ENCODE assay signal across 1 cellular context in the genomic region with DNA sequence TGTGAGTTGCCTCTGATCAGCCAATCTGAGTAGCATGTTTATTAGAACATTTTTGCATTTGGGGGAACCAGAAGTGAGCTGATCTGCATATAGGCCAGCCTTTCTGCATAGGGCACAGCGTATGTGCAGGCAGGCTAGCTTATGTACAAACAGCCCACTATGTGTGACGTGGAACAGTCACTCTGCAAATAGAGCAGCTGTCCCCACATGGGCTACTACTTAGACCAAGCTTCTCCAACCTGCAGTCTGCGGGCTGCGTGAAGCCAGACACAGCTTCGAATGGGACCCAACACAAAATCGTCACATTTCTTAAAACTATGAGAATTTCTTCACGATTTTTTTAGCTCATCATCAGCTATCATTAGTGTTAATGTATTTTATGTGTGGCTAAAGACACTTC.
TF ChIP-seq lines count a peak whose summit lies in the region.

No MANE protein-coding gene starts in this region.

TF ChIP-seq in GM23338, 12 proteins besides CTCF, POLR2A, EP300 and RAD21 (continued from another document):
- TF ChIP-seq, protein P1, sequence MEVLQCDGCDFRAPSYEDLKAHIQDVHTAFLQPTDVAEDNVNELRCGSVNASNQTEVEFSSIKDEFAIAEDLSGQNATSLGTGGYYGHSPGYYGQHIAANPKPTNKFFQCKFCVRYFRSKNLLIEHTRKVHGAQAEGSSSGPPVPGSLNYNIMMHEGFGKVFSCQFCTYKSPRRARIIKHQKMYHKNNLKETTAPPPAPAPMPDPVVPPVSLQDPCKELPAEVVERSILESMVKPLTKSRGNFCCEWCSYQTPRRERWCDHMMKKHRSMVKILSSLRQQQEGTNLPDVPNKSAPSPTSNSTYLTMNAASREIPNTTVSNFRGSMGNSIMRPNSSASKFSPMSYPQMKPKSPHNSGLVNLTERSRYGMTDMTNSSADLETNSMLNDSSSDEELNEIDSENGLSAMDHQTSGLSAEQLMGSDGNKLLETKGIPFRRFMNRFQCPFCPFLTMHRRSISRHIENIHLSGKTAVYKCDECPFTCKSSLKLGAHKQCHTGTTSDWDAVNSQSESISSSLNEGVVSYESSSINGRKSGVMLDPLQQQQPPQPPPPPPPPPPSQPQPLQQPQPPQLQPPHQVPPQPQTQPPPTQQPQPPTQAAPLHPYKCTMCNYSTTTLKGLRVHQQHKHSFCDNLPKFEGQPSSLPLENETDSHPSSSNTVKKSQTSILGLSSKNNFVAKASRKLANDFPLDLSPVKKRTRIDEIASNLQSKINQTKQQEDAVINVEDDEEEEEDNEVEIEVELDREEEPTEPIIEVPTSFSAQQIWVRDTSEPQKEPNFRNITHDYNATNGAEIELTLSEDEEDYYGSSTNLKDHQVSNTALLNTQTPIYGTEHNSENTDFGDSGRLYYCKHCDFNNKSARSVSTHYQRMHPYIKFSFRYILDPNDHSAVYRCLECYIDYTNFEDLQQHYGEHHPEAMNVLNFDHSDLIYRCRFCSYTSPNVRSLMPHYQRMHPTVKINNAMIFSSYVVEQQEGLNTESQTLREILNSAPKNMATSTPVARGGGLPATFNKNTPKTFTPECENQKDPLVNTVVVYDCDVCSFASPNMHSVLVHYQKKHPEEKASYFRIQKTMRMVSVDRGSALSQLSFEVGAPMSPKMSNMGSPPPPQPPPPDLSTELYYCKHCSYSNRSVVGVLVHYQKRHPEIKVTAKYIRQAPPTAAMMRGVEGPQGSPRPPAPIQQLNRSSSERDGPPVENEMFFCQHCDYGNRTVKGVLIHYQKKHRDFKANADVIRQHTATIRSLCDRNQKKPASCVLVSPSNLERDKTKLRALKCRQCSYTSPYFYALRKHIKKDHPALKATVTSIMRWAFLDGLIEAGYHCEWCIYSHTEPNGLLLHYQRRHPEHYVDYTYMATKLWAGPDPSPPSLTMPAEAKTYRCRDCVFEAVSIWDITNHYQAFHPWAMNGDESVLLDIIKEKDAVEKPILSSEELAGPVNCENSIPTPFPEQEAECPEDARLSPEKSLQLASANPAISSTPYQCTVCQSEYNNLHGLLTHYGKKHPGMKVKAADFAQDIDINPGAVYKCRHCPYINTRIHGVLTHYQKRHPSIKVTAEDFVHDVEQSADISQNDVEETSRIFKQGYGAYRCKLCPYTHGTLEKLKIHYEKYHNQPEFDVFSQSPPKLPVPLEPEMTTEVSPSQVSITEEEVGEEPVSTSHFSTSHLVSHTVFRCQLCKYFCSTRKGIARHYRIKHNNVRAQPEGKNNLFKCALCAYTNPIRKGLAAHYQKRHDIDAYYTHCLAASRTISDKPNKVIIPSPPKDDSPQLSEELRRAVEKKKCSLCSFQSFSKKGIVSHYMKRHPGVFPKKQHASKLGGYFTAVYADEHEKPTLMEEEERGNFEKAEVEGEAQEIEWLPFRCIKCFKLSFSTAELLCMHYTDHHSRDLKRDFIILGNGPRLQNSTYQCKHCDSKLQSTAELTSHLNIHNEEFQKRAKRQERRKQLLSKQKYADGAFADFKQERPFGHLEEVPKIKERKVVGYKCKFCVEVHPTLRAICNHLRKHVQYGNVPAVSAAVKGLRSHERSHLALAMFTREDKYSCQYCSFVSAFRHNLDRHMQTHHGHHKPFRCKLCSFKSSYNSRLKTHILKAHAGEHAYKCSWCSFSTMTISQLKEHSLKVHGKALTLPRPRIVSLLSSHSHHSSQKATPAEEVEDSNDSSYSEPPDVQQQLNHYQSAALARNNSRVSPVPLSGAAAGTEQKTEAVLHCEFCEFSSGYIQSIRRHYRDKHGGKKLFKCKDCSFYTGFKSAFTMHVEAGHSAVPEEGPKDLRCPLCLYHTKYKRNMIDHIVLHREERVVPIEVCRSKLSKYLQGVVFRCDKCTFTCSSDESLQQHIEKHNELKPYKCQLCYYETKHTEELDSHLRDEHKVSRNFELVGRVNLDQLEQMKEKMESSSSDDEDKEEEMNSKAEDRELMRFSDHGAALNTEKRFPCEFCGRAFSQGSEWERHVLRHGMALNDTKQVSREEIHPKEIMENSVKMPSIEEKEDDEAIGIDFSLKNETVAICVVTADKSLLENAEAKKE (CRISPR knock-in tag; IDR thresholded peaks at IDR 0.05): no peak
- TF ChIP-seq, protein P2, sequence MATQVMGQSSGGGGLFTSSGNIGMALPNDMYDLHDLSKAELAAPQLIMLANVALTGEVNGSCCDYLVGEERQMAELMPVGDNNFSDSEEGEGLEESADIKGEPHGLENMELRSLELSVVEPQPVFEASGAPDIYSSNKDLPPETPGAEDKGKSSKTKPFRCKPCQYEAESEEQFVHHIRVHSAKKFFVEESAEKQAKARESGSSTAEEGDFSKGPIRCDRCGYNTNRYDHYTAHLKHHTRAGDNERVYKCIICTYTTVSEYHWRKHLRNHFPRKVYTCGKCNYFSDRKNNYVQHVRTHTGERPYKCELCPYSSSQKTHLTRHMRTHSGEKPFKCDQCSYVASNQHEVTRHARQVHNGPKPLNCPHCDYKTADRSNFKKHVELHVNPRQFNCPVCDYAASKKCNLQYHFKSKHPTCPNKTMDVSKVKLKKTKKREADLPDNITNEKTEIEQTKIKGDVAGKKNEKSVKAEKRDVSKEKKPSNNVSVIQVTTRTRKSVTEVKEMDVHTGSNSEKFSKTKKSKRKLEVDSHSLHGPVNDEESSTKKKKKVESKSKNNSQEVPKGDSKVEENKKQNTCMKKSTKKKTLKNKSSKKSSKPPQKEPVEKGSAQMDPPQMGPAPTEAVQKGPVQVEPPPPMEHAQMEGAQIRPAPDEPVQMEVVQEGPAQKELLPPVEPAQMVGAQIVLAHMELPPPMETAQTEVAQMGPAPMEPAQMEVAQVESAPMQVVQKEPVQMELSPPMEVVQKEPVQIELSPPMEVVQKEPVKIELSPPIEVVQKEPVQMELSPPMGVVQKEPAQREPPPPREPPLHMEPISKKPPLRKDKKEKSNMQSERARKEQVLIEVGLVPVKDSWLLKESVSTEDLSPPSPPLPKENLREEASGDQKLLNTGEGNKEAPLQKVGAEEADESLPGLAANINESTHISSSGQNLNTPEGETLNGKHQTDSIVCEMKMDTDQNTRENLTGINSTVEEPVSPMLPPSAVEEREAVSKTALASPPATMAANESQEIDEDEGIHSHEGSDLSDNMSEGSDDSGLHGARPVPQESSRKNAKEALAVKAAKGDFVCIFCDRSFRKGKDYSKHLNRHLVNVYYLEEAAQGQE (IDR thresholded peaks at IDR 0.05; ENCODE audit: unreplicated experiment): no peak
- TF ChIP-seq, protein P3, sequence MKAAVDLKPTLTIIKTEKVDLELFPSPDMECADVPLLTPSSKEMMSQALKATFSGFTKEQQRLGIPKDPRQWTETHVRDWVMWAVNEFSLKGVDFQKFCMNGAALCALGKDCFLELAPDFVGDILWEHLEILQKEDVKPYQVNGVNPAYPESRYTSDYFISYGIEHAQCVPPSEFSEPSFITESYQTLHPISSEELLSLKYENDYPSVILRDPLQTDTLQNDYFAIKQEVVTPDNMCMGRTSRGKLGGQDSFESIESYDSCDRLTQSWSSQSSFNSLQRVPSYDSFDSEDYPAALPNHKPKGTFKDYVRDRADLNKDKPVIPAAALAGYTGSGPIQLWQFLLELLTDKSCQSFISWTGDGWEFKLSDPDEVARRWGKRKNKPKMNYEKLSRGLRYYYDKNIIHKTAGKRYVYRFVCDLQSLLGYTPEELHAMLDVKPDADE (IDR thresholded peaks at IDR 0.05): no peak
- TF ChIP-seq POLR2AphosphoS5 (IDR thresholded peaks at IDR 0.05; ENCODE audit: low read depth): no peak
